In genomic region chr15:71386448-71387236, GRCh38 we compare ENCODE assay signal across 9 cellular contexts.
DNase-seq lines count a peak whose midpoint lies in the region; ATAC-seq and TF ChIP-seq lines count a peak whose summit lies in the region.
"Had no signal": no experiment of that assay in that cellular context is flagged by ENCODE, and none has a peak within 500 bp of the region (broad histone marks: within the 10 kb centered on the region; RNA-seq: fewer than 3 reads in every experiment).

No MANE protein-coding gene starts in this region.

- peaks cover 10% of the 10 kb centered on the region for H3K4me1 ChIP-seq in hepatocyte (ENCODE audit: insufficient read depth)
- peaks cover 3 to 39% of the 10 kb centered on the region in 2 donors for H3K4me1 ChIP-seq in thoracic aorta (ENCODE audit: control insufficient read depth in 1 of 2, low read depth in 2 of 2)

- peak overlapping the region; percentile 49 for H3K4me2 ChIP-seq in hepatocyte

- H3K9me3 ChIP-seq in hepatocyte (ENCODE audit: low read depth) (no peaks in the 10 kb centered on the region), thoracic aorta (no peaks in the 10 kb centered on the region), MG63 (no peaks in the 10 kb centered on the region)

- peak; percentile 65 for TF ChIP-seq CTCF in hepatocyte (IDR thresholded peaks at IDR 0.05; ENCODE audit: poor library complexity)
- peak; percentile 71 for TF ChIP-seq CTCF in thoracic aorta (IDR thresholded peaks at IDR 0.05)

- no peak overlapping the region for H3K27ac ChIP-seq in hepatocyte
- H3K27ac ChIP-seq in thoracic aorta: peak overlapping the region in 1 of 2 donors; percentile 15

- H3K79me2 ChIP-seq in hepatocyte: no peaks in the 10 kb centered on the region

- no peak overlapping the region for H2AFZ ChIP-seq in hepatocyte

- H3K4me3 ChIP-seq in hepatocyte: no peak overlapping the region
- peak overlapping the region; percentile 24 for H3K4me3 ChIP-seq in thoracic aorta
- H3K4me3 ChIP-seq in MG63: no peak overlapping the region

- no peaks in the 10 kb centered on the region for H4K20me1 ChIP-seq in hepatocyte (ENCODE audit: insufficient read depth, poor library complexity, severe bottlenecking)

- peak; percentile 63; the same call in 2 of the 3 replicates for ATAC-seq in SK-N-SH treated with all-trans-retinoic acid at 6 μM for 48 hours
- ATAC-seq in thoracic aorta (ENCODE audit: insufficient number of reproducible peaks, low FRiP score, low read depth): no peak
- no peak for ATAC-seq in HG02610 (IDR thresholded peaks at IDR 0.05; ENCODE audit: unreplicated experiment)

- no peaks in the 10 kb centered on the region for H3K9me2 ChIP-seq in hepatocyte (replicated peaks; ENCODE audit: insufficient read depth)

- H3K27me3 ChIP-seq in hepatocyte (peaks cover 12% of the 10 kb centered on the region), thoracic aorta (replicated peaks; ENCODE audit: insufficient read depth) (no peaks in the 10 kb centered on the region), MG63 (no peaks in the 10 kb centered on the region)

- H3K36me3 ChIP-seq in hepatocyte (replicated peaks; ENCODE audit: insufficient read depth, low read depth) (no peaks in the 10 kb centered on the region), thoracic aorta (no peaks in the 10 kb centered on the region), MG63 (no peaks in the 10 kb centered on the region)

- DNase-seq in NCI-H2081 (lab: John Stamatoyannopoulos, UW): peak; percentile 18 to 24
- DNase-seq in NCI-H2081 treated with DMSO at 0.1 percent for 48 hours (lab: John Stamatoyannopoulos, UW): no peak
- DNase-seq in hepatocyte (ENCODE audit: low spot score): peak; percentile 37
- no peak for DNase-seq in thoracic aorta (ENCODE audit: low spot score)
- no peak for DNase-seq in MG63
- no peak for DNase-seq in NCI-H510A (lab: John Stamatoyannopoulos, UW)
- DNase-seq: activated B cell treated with CpG ODN at 0.5 μM for 24 hours had no signal

- 17% methylated on average over 10 of the region's 10 CpGs for WGBS in hepatocyte (ENCODE audit: low lambda C conversion rate, missing lambda C conversion rate)

TF ChIP-seq in SK-N-SH treated with all-trans-retinoic acid at 6 μM for 48 hours, 23 proteins besides CTCF, POLR2A, EP300 and RAD21:
- TF ChIP-seq ZFP3 (CRISPR knock-in tag; IDR thresholded peaks at IDR 0.05): no peak
TF ChIP-seq in SK-N-SH treated with all-trans-retinoic acid at 6 μM for 48 hours: peak in this region for 0.

Comparison
In these comparisons a context has a peak if more than half of its experiments do, and no peak if none do; other contexts are left out.
1. DNase-seq: peak in NCI-H2081 (2 of 2) and hepatocyte (single experiment); none in NCI-H2081 treated with DMSO at 0.1 percent for 48 hours (single experiment), thoracic aorta (single experiment), MG63 (single experiment) and NCI-H510A (single experiment).